ENCODE assay signal across 15 cellular contexts in genomic region chr6:87772597-87773530, GRCh38.
DNase-seq lines count a peak whose midpoint lies in the region; ATAC-seq and TF ChIP-seq lines count a peak whose summit lies in the region.
"Had no signal": no experiment of that assay in that cellular context is flagged by ENCODE, and none has a peak within 500 bp of the region (broad histone marks: within the 10 kb centered on the region; RNA-seq: fewer than 3 reads in every experiment).

No MANE protein-coding gene starts in this region.

- H3K4me3 Mint-ChIP-seq in Calu3 (ENCODE audit: low read depth, unreplicated experiment): no peak overlapping the region
- H3K4me3 Mint-ChIP-seq: activated CD4-positive, alpha-beta T cell treated with anti-CD3 and anti-CD28 coated beads for 36 hours; activated T-helper 17 cell treated with anti-CD3 and anti-CD28 coated beads, Interleukin-2, amount 50 U/mL, for 72 hours; effector memory CD8-positive, alpha-beta T cell had no signal

- no peaks in the 10 kb centered on the region for H3K9me3 Mint-ChIP-seq in Calu3 (ENCODE audit: low read depth, unreplicated experiment)
- H3K9me3 Mint-ChIP-seq: activated T-helper 17 cell treated with anti-CD3 and anti-CD28 coated beads, Interleukin-2, amount 50 U/mL, for 72 hours; effector memory CD8-positive, alpha-beta T cell had no signal

- H3K27ac ChIP-seq in cardiac muscle cell: peak overlapping the region; percentile 60
- no peak overlapping the region for H3K27ac ChIP-seq in OCI-LY7 (ENCODE audit: low read depth, low read length, poor library complexity, severe bottlenecking)
- peak overlapping the region; percentile 42 for H3K27ac ChIP-seq in hepatocyte
- H3K27ac ChIP-seq: BLaER1 treated with 17β-estradiol and CSF1 and Interleukin-3, amounts not matched to agents 10 nM and 100 nM had no signal

- intact Hi-C loops in Right ventricle myocardium superior (cut with DNase I): no loop called here
- intact Hi-C loops in OCI-LY7 (cut with micrococcal nuclease; ENCODE audit: unreplicated experiment): no loop called here
- intact Hi-C loops in Calu3 (cut with micrococcal nuclease; ENCODE audit: unreplicated experiment): no loop called here

- CTCF ChIA-PET in OCI-LY7 (lab: Charles Lee; ENCODE audit: unreplicated experiment): interaction anchor here (0.5 kb wide), 2 partner anchors 16 to 76 kb away, joined by 3 read pairs; no protein-coding TSS in a partner anchor
- CTCF ChIA-PET in Calu3 (lab: Charles Lee): no interaction called here

- H3K36me3 Mint-ChIP-seq in Calu3 (ENCODE audit: insufficient read depth, unreplicated experiment): no peaks in the 10 kb centered on the region

- H3K4me1 Mint-ChIP-seq in Calu3 (ENCODE audit: low read depth, unreplicated experiment): no peaks in the 10 kb centered on the region
- H3K4me1 Mint-ChIP-seq: activated CD4-positive, alpha-beta T cell treated with anti-CD3 and anti-CD28 coated beads for 36 hours; activated T-helper 17 cell treated with anti-CD3 and anti-CD28 coated beads, Interleukin-2, amount 50 U/mL, for 72 hours had no signal

- DNase-seq in cardiac muscle cell (ENCODE audit: low read depth in 1 of 2, low spot score in 1 of 2): peak; percentile 3 to 11
- no peak for DNase-seq in Right ventricle myocardium superior
- DNase-seq in OCI-LY7 (ENCODE audit: low spot score): no peak
- DNase-seq in hepatocyte (ENCODE audit: low spot score): peak; percentile 39
- DNase-seq in HPDE6-E6E7 (ENCODE audit: extremely low spot score): no peak
- no peak for DNase-seq in SKM-1 (lab: John Stamatoyannopoulos, UW; ENCODE audit: unreplicated experiment)
- DNase-seq in Calu3: no peak
- DNase-seq: activated CD4-positive, alpha-beta T cell treated with anti-CD3 and anti-CD28 coated beads for 36 hours; effector memory CD8-positive, alpha-beta T cell; hypothalamus; NK-92 treated with Interleukin-12 subunit alpha and Interleukin-12 subunit beta, amount 100 ng/mL, for 24 hours had no signal

- H3K27me3 ChIP-seq in cardiac muscle cell: no peaks in the 10 kb centered on the region
- H3K27me3 ChIP-seq in hepatocyte: no peaks in the 10 kb centered on the region
- H3K27me3 ChIP-seq: BLaER1 treated with 17β-estradiol and CSF1 and Interleukin-3, amounts not matched to agents 10 nM and 100 nM had no signal

- 32% methylated on average over 6 of the region's 6 CpGs for WGBS in hepatocyte (ENCODE audit: low lambda C conversion rate, missing lambda C conversion rate)

- H3K79me2 ChIP-seq in OCI-LY7 (ENCODE audit: insufficient read depth, low read depth, low read length): no peaks in the 10 kb centered on the region
- no peaks in the 10 kb centered on the region for H3K79me2 ChIP-seq in hepatocyte

- no peaks in the 10 kb centered on the region for H3K9me2 ChIP-seq in OCI-LY7 (ENCODE audit: insufficient read depth, low read length)
- H3K9me2 ChIP-seq in hepatocyte (replicated peaks; ENCODE audit: insufficient read depth): no peaks in the 10 kb centered on the region

- BruUV-seq in OCI-LY7 (replicated peaks; lab: Mats Ljungman, UMichigan): no TSS peak
- no TSS peak for BruUV-seq in Calu3 (replicated peaks; lab: Mats Ljungman, UMichigan)

- H2AFZ ChIP-seq in OCI-LY7 (ENCODE audit: low read length) (peak overlapping the region; percentile 4), hepatocyte (peak overlapping the region; percentile 2)

- H3K4me3 ChIP-seq in cardiac muscle cell (no peak overlapping the region), OCI-LY7 (ENCODE audit: low read depth, low read length, poor library complexity, severe bottlenecking) (no peak overlapping the region), hepatocyte (no peak overlapping the region)
- H3K4me3 ChIP-seq: BLaER1 treated with 17β-estradiol and CSF1 and Interleukin-3, amounts not matched to agents 10 nM and 100 nM; lung had no signal

- no peak overlapping the region for H3K27ac Mint-ChIP-seq in Calu3 (ENCODE audit: unreplicated experiment)
- H3K27ac Mint-ChIP-seq: activated CD4-positive, alpha-beta T cell treated with anti-CD3 and anti-CD28 coated beads for 36 hours; activated T-helper 17 cell treated with anti-CD3 and anti-CD28 coated beads, Interleukin-2, amount 50 U/mL, for 72 hours; effector memory CD8-positive, alpha-beta T cell had no signal

- H3K4me1 ChIP-seq in cardiac muscle cell (ENCODE audit: low read depth): peaks cover 15% of the 10 kb centered on the region
- H3K4me1 ChIP-seq in OCI-LY7 (ENCODE audit: insufficient read depth, low read length, poor library complexity, severe bottlenecking): no peaks in the 10 kb centered on the region
- H3K4me1 ChIP-seq in hepatocyte (ENCODE audit: insufficient read depth): peaks cover 19% of the 10 kb centered on the region
- H3K4me1 ChIP-seq: BLaER1 treated with 17β-estradiol and CSF1 and Interleukin-3, amounts not matched to agents 10 nM and 100 nM had no signal

- H3K27me3 Mint-ChIP-seq in Calu3 (ENCODE audit: unreplicated experiment): no peaks in the 10 kb centered on the region
- H3K27me3 Mint-ChIP-seq: activated CD4-positive, alpha-beta T cell treated with anti-CD3 and anti-CD28 coated beads for 36 hours; activated T-helper 17 cell treated with anti-CD3 and anti-CD28 coated beads, Interleukin-2, amount 50 U/mL, for 72 hours; effector memory CD8-positive, alpha-beta T cell had no signal

- H4K20me1 ChIP-seq in OCI-LY7 (ENCODE audit: insufficient read depth, low read length): no peaks in the 10 kb centered on the region
- H4K20me1 ChIP-seq in hepatocyte (ENCODE audit: insufficient read depth, poor library complexity, severe bottlenecking): no peaks in the 10 kb centered on the region
- H4K20me1 ChIP-seq: BLaER1 treated with 17β-estradiol and CSF1 and Interleukin-3, amounts not matched to agents 10 nM and 100 nM had no signal

- H3K36me3 ChIP-seq in cardiac muscle cell (no peaks in the 10 kb centered on the region), OCI-LY7 (ENCODE audit: insufficient read depth, low read length) (no peaks in the 10 kb centered on the region), hepatocyte (replicated peaks; ENCODE audit: insufficient read depth, low read depth) (no peaks in the 10 kb centered on the region)
- H3K36me3 ChIP-seq: BLaER1 treated with 17β-estradiol and CSF1 and Interleukin-3, amounts not matched to agents 10 nM and 100 nM had no signal

- no peaks in the 10 kb centered on the region for H3K9me3 ChIP-seq in cardiac muscle cell (ENCODE audit: low read depth)
- H3K9me3 ChIP-seq in OCI-LY7 (ENCODE audit: low read length): no peaks in the 10 kb centered on the region
- H3K9me3 ChIP-seq in hepatocyte (ENCODE audit: low read depth): no peaks in the 10 kb centered on the region
- H3K9me3 ChIP-seq: BLaER1 treated with 17β-estradiol and CSF1 and Interleukin-3, amounts not matched to agents 10 nM and 100 nM had no signal

- ATAC-seq in Right ventricle myocardium superior (ENCODE audit: poor library complexity): no peak
- no peak for ATAC-seq in HG03095 (IDR thresholded peaks at IDR 0.05; ENCODE audit: unreplicated experiment)
- ATAC-seq: activated CD4-positive, alpha-beta T cell treated with anti-CD3 and anti-CD28 coated beads for 36 hours; activated T-helper 17 cell treated with anti-CD3 and anti-CD28 coated beads, Interleukin-2, amount 50 U/mL, for 72 hours; effector memory CD8-positive, alpha-beta T cell had no signal

- no peak overlapping the region for H3K4me2 ChIP-seq in OCI-LY7 (ENCODE audit: low read length)
- peak overlapping the region; percentile 36 for H3K4me2 ChIP-seq in hepatocyte
- H3K4me2 ChIP-seq: BLaER1 treated with 17β-estradiol and CSF1 and Interleukin-3, amounts not matched to agents 10 nM and 100 nM had no signal

- TF ChIP-seq CTCF in cardiac muscle cell (IDR thresholded peaks at IDR 0.05; ENCODE audit: low read depth, low read length) (no peak), OCI-LY7 (conservative IDR thresholded peaks at IDR 0.05; ENCODE audit: low read length) (no peak), hepatocyte (IDR thresholded peaks at IDR 0.05; ENCODE audit: poor library complexity) (no peak), Calu3 (IDR thresholded peaks at IDR 0.05; ENCODE audit: unreplicated experiment) (no peak)

- POLR2A ChIA-PET in OCI-LY7 (lab: Charles Lee): interaction anchor here (0.6 to 3.5 kb wide), 15 partner anchors 8 to 119 kb away, joined by 3 to 17 read pairs (median 4); no protein-coding TSS in a partner anchor

Comparison
In these comparisons a context has a peak if more than half of its experiments do, and no peak if none do; other contexts are left out.
1. DNase-seq: peak in cardiac muscle cell (2 of 2) and hepatocyte (single experiment); none in Right ventricle myocardium superior (single experiment), OCI-LY7 (single experiment), HPDE6-E6E7 (single experiment), SKM-1 (single experiment) and Calu3 (single experiment).